In the genomic region with DNA sequence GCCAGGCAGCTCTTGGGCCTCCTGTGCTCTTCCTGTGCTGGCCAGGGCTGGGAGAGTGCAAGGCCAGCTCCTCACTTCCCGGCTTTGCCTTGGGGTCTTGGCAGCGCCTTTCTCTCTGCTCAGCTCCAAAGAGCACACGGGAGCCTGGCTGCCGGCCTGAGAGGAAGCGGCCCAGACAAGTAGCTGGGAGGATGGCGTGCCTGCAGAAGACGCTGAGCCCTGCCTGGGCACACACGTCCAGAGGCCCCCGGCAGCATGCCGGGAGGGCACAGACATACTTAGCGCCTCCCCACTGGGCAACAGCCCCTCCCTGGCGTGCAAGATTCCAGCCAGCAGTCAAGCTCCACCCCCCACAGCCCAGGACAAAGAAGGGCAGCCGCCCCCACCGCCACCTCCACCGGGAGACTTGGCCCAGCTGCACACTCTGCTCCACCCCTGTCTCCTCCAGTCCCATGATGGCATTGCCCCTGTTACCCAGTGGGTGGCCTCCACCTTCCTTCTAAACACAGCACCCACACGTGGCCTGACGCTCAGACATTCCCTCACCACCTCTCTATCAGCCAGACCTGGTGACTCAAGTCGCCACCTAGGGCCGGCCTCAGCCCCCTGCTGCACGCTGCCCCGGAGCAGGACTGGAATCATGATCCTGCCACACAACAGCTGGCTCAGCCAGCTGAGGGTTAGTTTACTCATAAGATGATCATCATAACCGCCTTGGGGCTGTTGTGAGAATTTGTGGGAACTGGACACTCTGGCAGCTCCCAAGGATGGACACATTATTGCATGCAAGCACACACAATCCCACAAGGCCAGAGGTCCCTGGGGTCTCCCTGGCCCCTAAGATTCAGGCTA, we compare ENCODE assay signal across 8 cellular contexts. TPM values are rescaled to one million over a fixed set of nuclear protein-coding genes. Genes with fewer than 3 reads are reported as not detected.
DNase-seq lines count a peak whose midpoint lies in the region; ATAC-seq, FAIRE-seq and TF ChIP-seq lines count a peak whose summit lies in the region.

No MANE protein-coding gene starts in this region.

- peak overlapping the region; percentile 66 for H2AFZ ChIP-seq in MM.1S (ENCODE audit: low read length)
- peak overlapping the region; percentile 66 for H2AFZ ChIP-seq in keratinocyte (ENCODE audit: control insufficient read depth, low read length)

- H3K9me3 ChIP-seq in MM.1S (replicated peaks; ENCODE audit: insufficient read depth, low read length) (no peaks in the 10 kb centered on the region), keratinocyte (ENCODE audit: control insufficient read depth, low read depth, low read length) (no peaks in the 10 kb centered on the region)

- H3K36me3 ChIP-seq in MM.1S (replicated peaks; ENCODE audit: insufficient read depth, low read length) (no peaks in the 10 kb centered on the region), keratinocyte (ENCODE audit: control insufficient read depth in 2 of 2, extremely low read depth in 1 of 2, insufficient read depth in 2 of 2, low read length in 2 of 2) (no peaks in the 10 kb centered on the region)

- H3K4me1 ChIP-seq in MM.1S (ENCODE audit: low read length) (peaks cover 9% of the 10 kb centered on the region), keratinocyte (ENCODE audit: control insufficient read depth, extremely low read depth, insufficient read depth, low read length) (peaks cover 31% of the 10 kb centered on the region)

- H3K27me3 ChIP-seq in MM.1S (replicated peaks; ENCODE audit: insufficient read depth, low read length): no peaks in the 10 kb centered on the region
- H3K27me3 ChIP-seq in keratinocyte (ENCODE audit: control insufficient read depth, extremely low read depth, insufficient read depth, low read length): no peaks in the 10 kb centered on the region

- no peaks in the 10 kb centered on the region for H3K9me1 ChIP-seq in keratinocyte (ENCODE audit: control insufficient read depth, extremely low read depth, insufficient read depth, low read length)

- peak overlapping the region; percentile 37; the same call in 1 of the 2 replicates for H3K4me2 ChIP-seq in MM.1S (ENCODE audit: low read depth, low read length)
- peak overlapping the region; percentile 71 for H3K4me2 ChIP-seq in keratinocyte (ENCODE audit: control insufficient read depth, extremely low read depth, insufficient read depth, low read depth, low read length)

- H3K79me2 ChIP-seq in MM.1S (ENCODE audit: low read length): no peaks in the 10 kb centered on the region
- H3K79me2 ChIP-seq in keratinocyte (ENCODE audit: control insufficient read depth, insufficient read depth, low read length): no peaks in the 10 kb centered on the region

- H3K9ac ChIP-seq in MM.1S (ENCODE audit: low read length) (no peak overlapping the region), keratinocyte (ENCODE audit: control insufficient read depth, extremely low read depth, insufficient read depth, low read length) (peak overlapping the region; percentile 71)

- H3K27ac ChIP-seq in MM.1S (ENCODE audit: low read length): no peak overlapping the region
- peak overlapping the region; percentile 87 for H3K27ac ChIP-seq in keratinocyte (ENCODE audit: control insufficient read depth, insufficient read depth, low read length)

- H3K4me3 ChIP-seq in MM.1S (ENCODE audit: low read length): no peak overlapping the region
- H3K4me3 ChIP-seq in keratinocyte (ENCODE audit: control insufficient read depth in 2 of 3, extremely low read depth in 1 of 3, insufficient read depth in 2 of 3, low read depth in 1 of 3, low read length in 3 of 3): peak overlapping the region in 1 of 3 experiments; percentile 26

- H3K9me2 ChIP-seq in MM.1S (replicated peaks; ENCODE audit: insufficient read depth, low read length): no peaks in the 10 kb centered on the region

- FAIRE-seq in keratinocyte (lab: Jason Lieb, UNC): peak; percentile 84

- dilution Hi-C loops in keratinocyte (cut with MboI; ENCODE audit: extremely low pct_ligation_motif_present, low sequenced_read_pairs): no loop called here

- peak; percentile 88 for DNase-seq in AG08396 (ENCODE audit: low spot score)
- DNase-seq in MM.1S: peak; percentile 73
- DNase-seq in UCSD-AML1 (lab: John Stamatoyannopoulos, UW; ENCODE audit: unreplicated experiment): peak; percentile 68
- DNase-seq in central memory CD4-positive, alpha-beta T cell: peak; percentile 56
- peak; percentile 98 for DNase-seq in keratinocyte (ENCODE audit: low read depth, low spot score)
- peak; percentile 66 for DNase-seq in stimulated activated CD4-positive, alpha-beta T cell treated with anti-CD3 and anti-CD28 coated beads, Interleukin-15, amount 100 ng/mL, for 24 hours

- ATAC-seq in GM18909 (IDR thresholded peaks at IDR 0.05; ENCODE audit: poor library complexity, unreplicated experiment) (peak; percentile 76), GM21381 (IDR thresholded peaks at IDR 0.05; ENCODE audit: unreplicated experiment) (no peak)

- no peaks in the 10 kb centered on the region for H3F3A ChIP-seq in MM.1S (ENCODE audit: insufficient read depth, low read length)

- TF ChIP-seq CTCF in MM.1S (IDR thresholded peaks at IDR 0.05; ENCODE audit: low read length) (peak; percentile 85), keratinocyte (optimal IDR thresholded peaks at IDR 0.05 in 1 of 3, IDR thresholded peaks at IDR 0.05 in 1 of 3, conservative IDR thresholded peaks at IDR 0.05 in 1 of 3; ENCODE audit: extremely low read depth in 1 of 3, insufficient read depth in 2 of 3, low read length in 3 of 3) (peak; percentile 47 to 84 (median 60))

- H4K20me1 ChIP-seq in MM.1S (ENCODE audit: insufficient read depth, low read length) (no peaks in the 10 kb centered on the region), keratinocyte (ENCODE audit: control insufficient read depth, extremely low read depth, insufficient read depth, low read length) (no peaks in the 10 kb centered on the region)

RNA-seq across cellular contexts. Expression of a gene that starts 12.4 kb away (rescaled TPM):
- polyA plus RNA-seq in keratinocyte: not detected in 3 replicates
- not detected for polyA plus RNA-seq in keratinocyte (2011; ENCODE audit: low read depth)
- not detected in 2 replicates for polyA plus RNA-seq in keratinocyte (2011; cell fraction: cytosol; rRNA removed)
- polyA plus RNA-seq in keratinocyte (2011; cell fraction: nucleus; rRNA removed): not detected in 2 replicates
- polyA plus RNA-seq in keratinocyte (2012; ENCODE audit: low replicate concordance): not detected in 2 replicates
- not detected in 3 replicates for polyA minus RNA-seq in keratinocyte
- not detected for polyA minus RNA-seq in keratinocyte (2011; cell fraction: cytosol; rRNA and poly(A)+ RNA removed)
- not detected in 2 replicates for polyA minus RNA-seq in keratinocyte (2011; cell fraction: nucleus; rRNA and poly(A)+ RNA removed)

RNA-seq across cellular contexts. Expression of a gene that starts 23.2 kb away (rescaled TPM):
- polyA plus RNA-seq in keratinocyte: 0.55 to 2.3 TPM (median 1.4 TPM) in 3 replicates
- polyA plus RNA-seq in keratinocyte (2011; ENCODE audit: low read depth): 8.2 TPM
- polyA plus RNA-seq in keratinocyte (2011; cell fraction: cytosol; rRNA removed): 0.72 and 2.0 TPM in 2 replicates
- 13.9 and 21.5 TPM in 2 replicates for polyA plus RNA-seq in keratinocyte (2011; cell fraction: nucleus; rRNA removed)
- polyA plus RNA-seq in keratinocyte (2012; ENCODE audit: low replicate concordance): 3.5 and 14.3 TPM in 2 replicates
- 2.0 to 28.2 TPM (median 4.1 TPM) in 3 replicates for polyA minus RNA-seq in keratinocyte
- 6.5 TPM for polyA minus RNA-seq in keratinocyte (2011; cell fraction: cytosol; rRNA and poly(A)+ RNA removed)
- polyA minus RNA-seq in keratinocyte (2011; cell fraction: nucleus; rRNA and poly(A)+ RNA removed): 9.9 and 10.6 TPM in 2 replicates

RNA-seq across cellular contexts. Expression of a gene that starts 27.7 kb away (rescaled TPM):
- 15.2 to 18.2 TPM (median 16.1 TPM) in 3 replicates for polyA plus RNA-seq in keratinocyte
- polyA plus RNA-seq in keratinocyte (2011; ENCODE audit: low read depth): 22.8 TPM
- polyA plus RNA-seq in keratinocyte (2011; cell fraction: cytosol; rRNA removed): 8.3 and 13.7 TPM in 2 replicates
- polyA plus RNA-seq in keratinocyte (2011; cell fraction: nucleus; rRNA removed): 28.4 and 30.6 TPM in 2 replicates
- 14.4 and 28.8 TPM in 2 replicates for polyA plus RNA-seq in keratinocyte (2012; ENCODE audit: low replicate concordance)
- polyA minus RNA-seq in keratinocyte: 16.8 to 19.3 TPM (median 18.8 TPM) in 3 replicates
- 31.7 TPM for polyA minus RNA-seq in keratinocyte (2011; cell fraction: cytosol; rRNA and poly(A)+ RNA removed)
- polyA minus RNA-seq in keratinocyte (2011; cell fraction: nucleus; rRNA and poly(A)+ RNA removed): 12.8 and 15.4 TPM in 2 replicates

RNA-seq across cellular contexts. Expression of a gene that starts 48.2 kb away (rescaled TPM):
- polyA plus RNA-seq in keratinocyte: 0.02 to 0.06 TPM in 2 of 3 replicates, not detected in the other
- not detected for polyA plus RNA-seq in keratinocyte (2011; ENCODE audit: low read depth)
- polyA plus RNA-seq in keratinocyte (2011; cell fraction: cytosol; rRNA removed): 0.06 TPM in 1 of 2 replicates, not detected in the other
- polyA plus RNA-seq in keratinocyte (2011; cell fraction: nucleus; rRNA removed): 0.10 and 0.24 TPM in 2 replicates
- polyA plus RNA-seq in keratinocyte (2012; ENCODE audit: low replicate concordance): 0.08 and 0.16 TPM in 2 replicates
- not detected in 3 replicates for polyA minus RNA-seq in keratinocyte
- polyA minus RNA-seq in keratinocyte (2011; cell fraction: cytosol; rRNA and poly(A)+ RNA removed): not detected
- not detected in 2 replicates for polyA minus RNA-seq in keratinocyte (2011; cell fraction: nucleus; rRNA and poly(A)+ RNA removed)
